ENCODE assay signal across 1 cellular context in genomic region chr9:127380479-127380878, GRCh38.
TF ChIP-seq lines count a peak whose summit lies in the region.

No MANE protein-coding gene starts in this region.

TF ChIP-seq in K562, 482 proteins besides CTCF, POLR2A, EP300 and RAD21 (continued from another document and continues in another):
- TF ChIP-seq CBX8 (IDR thresholded peaks at IDR 0.05; ENCODE audit: borderline replicate concordance, extremely low read depth, low read depth, low read length, poor library complexity, severe bottlenecking) (no peak), JUN (IDR thresholded peaks at IDR 0.05; ENCODE audit: borderline replicate concordance, low read depth, low read length) (0 out of 2 replicates have a peak, but pooled peaks have one; percentile 38), JUN (CRISPR knock-in tag; IDR thresholded peaks at IDR 0.05; ENCODE audit: borderline replicate concordance) (no peak), HEY1 (CRISPR knock-in tag; IDR thresholded peaks at IDR 0.05; ENCODE audit: borderline replicate concordance) (no peak), CXXC5 (CRISPR knock-in tag; IDR thresholded peaks at IDR 0.05) (peak; percentile 15; the same call in 1 of the 2 replicates), MTF1 (CRISPR knock-in tag; IDR thresholded peaks at IDR 0.05; ENCODE audit: borderline replicate concordance) (no peak), TRIM24 (IDR thresholded peaks at IDR 0.05) (peak; percentile 96 to 97), MTA1 (IDR thresholded peaks at IDR 0.05; ENCODE audit: borderline replicate concordance) (no peak), ZNF592 (IDR thresholded peaks at IDR 0.05) (0 out of 2 replicates have a peak, but pooled peaks have one; percentile 40), E2F4 (CRISPR knock-in tag; IDR thresholded peaks at IDR 0.05; ENCODE audit: low read depth) (no peak), KLF6 (CRISPR knock-in tag; IDR thresholded peaks at IDR 0.05; ENCODE audit: borderline replicate concordance) (peak; percentile 21; the same call in 1 of the 2 replicates), KAT8 (IDR thresholded peaks at IDR 0.05; ENCODE audit: low read depth) (no peak), HCFC1 (IDR thresholded peaks at IDR 0.05; ENCODE audit: low read depth, low read length) (no peak), TAF15 (IDR thresholded peaks at IDR 0.05; ENCODE audit: low read depth, low read length) (no peak), CREB1 (IDR thresholded peaks at IDR 0.05) (no peak), CREB1 (CRISPR knock-in tag; IDR thresholded peaks at IDR 0.05) (no peak), NFIX (CRISPR knock-in tag; IDR thresholded peaks at IDR 0.05; ENCODE audit: low read depth) (no peak), MCM5 (IDR thresholded peaks at IDR 0.05; ENCODE audit: low read depth) (no peak), HOXB6 (CRISPR knock-in tag; IDR thresholded peaks at IDR 0.05; ENCODE audit: borderline replicate concordance) (no peak), JUND (IDR thresholded peaks at IDR 0.05; ENCODE audit: borderline replicate concordance, low read depth, low read length) (peak; percentile 49; the same call in 1 of the 2 replicates), JUND (tag; IDR thresholded peaks at IDR 0.05; ENCODE audit: borderline replicate concordance, low read depth, low read length) (no peak), HMBOX1 (IDR thresholded peaks at IDR 0.05) (no peak), ATF3 (IDR thresholded peaks at IDR 0.05) (peak; percentile 80), ATF3 (CRISPR knock-in tag; conservative IDR thresholded peaks at IDR 0.05) (no peak), SMAD2 (IDR thresholded peaks at IDR 0.05; ENCODE audit: low read depth, low read length) (no peak), MYNN (IDR thresholded peaks at IDR 0.05) (no peak), MYNN (CRISPR knock-in tag; IDR thresholded peaks at IDR 0.05) (no peak), MYBL2 (IDR thresholded peaks at IDR 0.05; ENCODE audit: low read depth) (no peak), MYBL2 (CRISPR knock-in tag; IDR thresholded peaks at IDR 0.05; ENCODE audit: borderline replicate concordance) (no peak), FOXA1 (IDR thresholded peaks at IDR 0.05; ENCODE audit: borderline replicate concordance) (no peak), MGA (IDR thresholded peaks at IDR 0.05) (peak; percentile 97), RBFOX2 (IDR thresholded peaks at IDR 0.05; ENCODE audit: low read depth, low read length) (no peak), ZNF175 (CRISPR knock-in tag; IDR thresholded peaks at IDR 0.05; ENCODE audit: low read depth) (0 out of 2 replicates have a peak, but pooled peaks have one; percentile 28), OTX1 (CRISPR knock-in tag; IDR thresholded peaks at IDR 0.05) (no peak), ZNF280B (CRISPR knock-in tag; IDR thresholded peaks at IDR 0.05) (no peak), ZZZ3 (IDR thresholded peaks at IDR 0.05) (no peak), ZNF347 (CRISPR knock-in tag; IDR thresholded peaks at IDR 0.05; ENCODE audit: low read depth) (no peak), THAP7 (CRISPR knock-in tag; IDR thresholded peaks at IDR 0.05) (no peak), PTTG1 (tag; IDR thresholded peaks at IDR 0.05; ENCODE audit: low read depth) (no peak), SAFB2 (IDR thresholded peaks at IDR 0.05; ENCODE audit: borderline replicate concordance, low read depth, low read length, severe bottlenecking) (no peak), L3MBTL2 (IDR thresholded peaks at IDR 0.05) (peak; percentile 99), CEBPG (CRISPR knock-in tag; IDR thresholded peaks at IDR 0.05) (peak; percentile 95), CEBPG (tag; conservative IDR thresholded peaks at IDR 0.05 in 1 of 2, IDR thresholded peaks at IDR 0.05 in 1 of 2) (peak; percentile 40 to 92), RCOR1 (IDR thresholded peaks at IDR 0.05; ENCODE audit: borderline replicate concordance in 1 of 2, low read depth in 2 of 2, low read length in 2 of 2) (peak in 1 of 2 experiments; percentile 37; a peak in 1 of 4 replicates)
